Comparison of ENCODE assay signal across 1 cellular context in the genomic region with DNA sequence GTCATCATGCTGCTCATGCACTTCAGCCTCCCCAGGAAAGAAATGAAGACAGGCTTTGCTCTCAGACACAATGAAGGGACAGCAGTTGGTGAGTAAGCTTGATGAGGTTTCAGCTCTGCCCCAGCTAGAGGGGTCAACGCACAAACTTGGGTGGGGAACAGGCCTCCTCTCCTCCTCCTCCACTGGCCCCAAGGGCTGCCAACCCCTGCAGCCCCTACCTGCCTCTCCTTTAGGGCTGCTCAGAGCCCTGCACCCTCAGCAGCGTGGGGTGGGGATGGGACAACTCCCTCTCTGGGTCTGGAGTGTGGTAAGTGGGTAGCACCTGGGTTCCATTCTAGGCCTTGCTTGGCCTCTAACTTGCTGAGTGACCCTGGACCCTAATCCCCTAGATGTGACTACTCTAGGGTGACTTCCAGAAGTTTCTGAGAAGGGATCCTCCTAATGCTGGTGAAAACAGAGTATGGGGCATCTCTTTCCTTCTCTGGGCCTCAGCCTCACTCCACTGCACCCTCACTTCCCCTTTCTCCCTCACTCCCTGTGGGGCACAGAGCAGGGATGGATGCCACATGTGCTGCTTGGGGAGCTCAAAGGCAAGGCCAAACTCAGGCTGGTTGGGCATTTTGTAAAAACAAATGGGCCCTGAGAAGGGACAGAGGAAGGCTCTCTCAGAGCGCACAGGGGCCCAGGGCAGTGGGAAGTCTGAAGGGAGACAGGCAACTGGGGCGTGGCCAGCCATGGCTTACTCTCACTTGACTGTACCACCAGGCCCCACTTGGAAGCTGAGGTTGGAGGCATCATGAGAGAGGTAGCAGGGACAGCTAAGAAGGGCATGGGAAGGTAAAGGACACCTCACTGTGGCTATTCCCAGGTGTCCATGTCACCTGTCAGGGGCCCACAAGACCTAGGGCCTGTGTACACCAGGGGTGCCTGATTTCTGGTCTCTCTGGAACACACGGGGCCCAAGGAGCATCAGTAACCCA.
TF ChIP-seq lines count a peak whose summit lies in the region.

No MANE protein-coding gene starts in this region.

TF ChIP-seq in IMR-90, 13 proteins besides CTCF, POLR2A, EP300 and RAD21:
- TF ChIP-seq, protein P1, sequence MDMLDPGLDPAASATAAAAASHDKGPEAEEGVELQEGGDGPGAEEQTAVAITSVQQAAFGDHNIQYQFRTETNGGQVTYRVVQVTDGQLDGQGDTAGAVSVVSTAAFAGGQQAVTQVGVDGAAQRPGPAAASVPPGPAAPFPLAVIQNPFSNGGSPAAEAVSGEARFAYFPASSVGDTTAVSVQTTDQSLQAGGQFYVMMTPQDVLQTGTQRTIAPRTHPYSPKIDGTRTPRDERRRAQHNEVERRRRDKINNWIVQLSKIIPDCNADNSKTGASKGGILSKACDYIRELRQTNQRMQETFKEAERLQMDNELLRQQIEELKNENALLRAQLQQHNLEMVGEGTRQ (IDR thresholded peaks at IDR 0.05; ENCODE audit: low read depth, low read length): no peak
- TF ChIP-seq MAFK (IDR thresholded peaks at IDR 0.05; ENCODE audit: low read depth, low read length): no peak
